13 cellular contexts compared by ENCODE assay signal in the genomic region with DNA sequence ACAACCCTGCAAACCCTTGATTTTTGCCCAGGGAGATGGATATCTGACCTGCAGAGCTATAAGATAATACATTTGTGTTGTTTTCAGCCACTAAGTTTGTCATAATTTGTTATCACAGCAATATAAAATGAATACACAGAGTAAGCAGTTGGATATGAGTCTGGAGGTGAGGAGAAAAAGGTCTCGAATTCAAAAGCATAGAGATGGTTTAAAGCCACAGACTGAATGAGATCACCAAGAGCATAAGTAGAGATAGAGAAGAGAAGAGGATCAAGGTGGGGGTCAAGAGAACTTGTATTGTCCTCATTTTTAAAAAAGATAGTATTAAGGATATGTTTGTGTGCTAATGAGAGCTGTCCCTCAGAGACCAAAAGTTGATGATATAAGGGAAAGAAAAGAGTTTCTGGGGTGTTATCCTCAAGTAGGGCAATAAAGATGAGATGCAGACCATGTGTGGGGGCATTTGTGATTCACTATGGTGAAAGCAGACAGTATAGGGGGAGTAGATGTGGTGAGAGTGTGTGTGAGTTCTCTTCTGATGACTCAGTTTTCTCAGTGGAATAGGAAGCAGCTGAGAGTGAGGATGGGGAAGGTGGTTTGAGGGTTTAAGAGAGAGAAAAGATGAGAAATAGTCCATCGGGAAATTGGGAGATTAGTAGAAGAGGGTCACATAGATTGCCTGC. TPM values are rescaled to one million over a fixed set of nuclear protein-coding genes. Genes with fewer than 3 reads are reported as not detected.
DNase-seq lines count a peak whose midpoint lies in the region; ATAC-seq lines count a peak whose summit lies in the region.
"Had no signal": no experiment of that assay in that cellular context is flagged by ENCODE, and none has a peak within 500 bp of the region (broad histone marks: within the 10 kb centered on the region; RNA-seq: fewer than 3 reads in every experiment).

No MANE protein-coding gene starts in this region.

- H3K36me3 Mint-ChIP-seq in activated naive CD4-positive, alpha-beta T cell treated with anti-CD3 and anti-CD28 coated beads, Interleukin-2, amount 50 U/mL, for 24 hours = peaks cover 13% of the 10 kb centered on the region
- H3K36me3 Mint-ChIP-seq in activated naive CD4-positive, alpha-beta T cell treated with anti-CD3 and anti-CD28 coated beads, Interleukin-2, amount 10 ng/mL, durations not matched to agents 7 days and 5 days = peaks cover 36% of the 10 kb centered on the region
- H3K36me3 Mint-ChIP-seq in T-helper 17 cell (ENCODE audit: low read depth) = peaks cover 5% of the 10 kb centered on the region

- no peaks in the 10 kb centered on the region for H3K9me3 ChIP-seq in T-helper 17 cell (ENCODE audit: control insufficient read depth, low read length, poor library complexity, severe bottlenecking)

- no peak for ATAC-seq in T-helper 17 cell
- no peak for ATAC-seq in left ventricle myocardium superior
- ATAC-seq: esophagus mucosa had no signal

- intact Hi-C loops in left ventricle myocardium superior (cut with micrococcal nuclease) = no loop called here

- CTCF ChIA-PET in activated naive CD4-positive, alpha-beta T cell treated with anti-CD3 and anti-CD28 coated beads, Interleukin-2, amount 10 ng/mL, durations not matched to agents 7 days and 5 days (lab: Charles Lee) = no interaction called here

- no peaks in the 10 kb centered on the region for H3K27me3 Mint-ChIP-seq in activated naive CD4-positive, alpha-beta T cell treated with anti-CD3 and anti-CD28 coated beads, Interleukin-2, amount 50 U/mL, for 24 hours
- H3K27me3 Mint-ChIP-seq in activated naive CD4-positive, alpha-beta T cell treated with anti-CD3 and anti-CD28 coated beads, Interleukin-2, amount 10 ng/mL, durations not matched to agents 7 days and 5 days = no peaks in the 10 kb centered on the region
- H3K27me3 Mint-ChIP-seq in T-helper 17 cell = no peaks in the 10 kb centered on the region

- peak overlapping the region; percentile 73 for H3K27ac Mint-ChIP-seq in activated naive CD4-positive, alpha-beta T cell treated with anti-CD3 and anti-CD28 coated beads, Interleukin-2, amount 50 U/mL, for 24 hours
- no peak overlapping the region for H3K27ac Mint-ChIP-seq in activated naive CD4-positive, alpha-beta T cell treated with anti-CD3 and anti-CD28 coated beads, Interleukin-2, amount 10 ng/mL, durations not matched to agents 7 days and 5 days
- peak overlapping the region; percentile 46 for H3K27ac Mint-ChIP-seq in T-helper 17 cell

- DNase-seq in activated naive CD4-positive, alpha-beta T cell treated with anti-CD3 and anti-CD28 coated beads, Interleukin-2, amount 10 ng/mL, durations not matched to agents 7 days and 5 days = no peak
- DNase-seq in T-helper 17 cell = no peak
- DNase-seq in fibroblast of peridontal ligament (ENCODE audit: extremely low read depth) = peak; percentile 67
- DNase-seq in stromal cell of bone marrow (ENCODE audit: low read depth) = peak; percentile 39
- no peak for DNase-seq in GOT3 (lab: John Stamatoyannopoulos, UW)
- no peak for DNase-seq in NCI-H2227 (lab: John Stamatoyannopoulos, UW; ENCODE audit: unreplicated experiment)
- no peak for DNase-seq in left ventricle myocardium superior
- DNase-seq: anterior cingulate cortex, C1 segment of cervical spinal cord, NCI-H1694, posterior cingulate gyrus had no signal

- peak overlapping the region; percentile 1 for H3K4me3 Mint-ChIP-seq in activated naive CD4-positive, alpha-beta T cell treated with anti-CD3 and anti-CD28 coated beads, Interleukin-2, amount 50 U/mL, for 24 hours
- H3K4me3 Mint-ChIP-seq in activated naive CD4-positive, alpha-beta T cell treated with anti-CD3 and anti-CD28 coated beads, Interleukin-2, amount 10 ng/mL, durations not matched to agents 7 days and 5 days = no peak overlapping the region
- H3K4me3 Mint-ChIP-seq in T-helper 17 cell = no peak overlapping the region

- peaks cover 88% of the 10 kb centered on the region for H3K4me1 Mint-ChIP-seq in activated naive CD4-positive, alpha-beta T cell treated with anti-CD3 and anti-CD28 coated beads, Interleukin-2, amount 50 U/mL, for 24 hours
- H3K4me1 Mint-ChIP-seq in activated naive CD4-positive, alpha-beta T cell treated with anti-CD3 and anti-CD28 coated beads, Interleukin-2, amount 10 ng/mL, durations not matched to agents 7 days and 5 days = peaks cover 59% of the 10 kb centered on the region
- peaks cover 49% of the 10 kb centered on the region for H3K4me1 Mint-ChIP-seq in T-helper 17 cell

- H3K9me3 Mint-ChIP-seq in activated naive CD4-positive, alpha-beta T cell treated with anti-CD3 and anti-CD28 coated beads, Interleukin-2, amount 50 U/mL, for 24 hours = no peaks in the 10 kb centered on the region
- peaks cover 9% of the 10 kb centered on the region for H3K9me3 Mint-ChIP-seq in activated naive CD4-positive, alpha-beta T cell treated with anti-CD3 and anti-CD28 coated beads, Interleukin-2, amount 10 ng/mL, durations not matched to agents 7 days and 5 days

RNA-seq across cellular contexts. Expression of a gene that starts 25.8 kb away (rescaled TPM):
- total RNA-seq in T-helper 17 cell = 10 to 100 TPM; 66.7 to 86.8 TPM
- 71.4 TPM for total RNA-seq in left ventricle myocardium superior

Comparison
In these comparisons a context has a peak if more than half of its experiments do, and no peak if none do; other contexts are left out.
1. DNase-seq: peak in fibroblast of peridontal ligament (single experiment) and stromal cell of bone marrow (single experiment); none in activated naive CD4-positive, alpha-beta T cell treated with anti-CD3 and anti-CD28 coated beads, Interleukin-2, amount 10 ng/mL, durations not matched to agents 7 days and 5 days (single experiment), T-helper 17 cell (0 of 3), GOT3 (single experiment), NCI-H2227 (single experiment) and left ventricle myocardium superior (single experiment).